In genomic region chr4:57655342-57655741, GRCh38 we compare ENCODE assay signal across 8 cellular contexts.
"Had no signal": no experiment of that assay in that cellular context is flagged by ENCODE, and none has a peak within 500 bp of the region (broad histone marks: within the 10 kb centered on the region; RNA-seq: fewer than 3 reads in every experiment).

No MANE protein-coding gene starts in this region.

- H3K4me1 ChIP-seq: HAP-1 had no signal

- DNase-seq: GM23248, GOT3, H7, HFFc6, KBM-7 had no signal

- H3K4me3 ChIP-seq: GM23248, HAP-1 had no signal

- H3K9ac ChIP-seq: GM23248 had no signal

- ATAC-seq: HCT116 had no signal

- H3K9me3 ChIP-seq: HAP-1 had no signal

- H3K36me3 ChIP-seq: HAP-1 had no signal

- H3K27ac ChIP-seq: GM23248, HL-60 had no signal

- H2AFZ ChIP-seq: GM23248 had no signal
